ENCODE assay signal across 13 cellular contexts in genomic region chr4:17580969-17581368, GRCh38. TPM values are rescaled to one million over a fixed set of nuclear protein-coding genes. Genes with fewer than 3 reads are reported as not detected.
A peak's percentile ranks its signal among the peaks of the same experiment; 100 is the strongest.
DNase-seq lines count a peak whose midpoint lies in the region; ATAC-seq and TF ChIP-seq lines count a peak whose summit lies in the region.
"Had no signal": no experiment of that assay in that cellular context is flagged by ENCODE, and none has a peak within 500 bp of the region (broad histone marks: within the 10 kb centered on the region; RNA-seq: fewer than 3 reads in every experiment).

No MANE protein-coding gene starts in this region.

- POLR2A ChIA-PET in WTC11 (lab: Charles Lee): interaction anchor here (0.6 kb wide), 1 partner anchor 186 kb away, joined by 6 read pairs; no protein-coding TSS in a partner anchor

- TF ChIP-seq CTCF in astrocyte of the cerebellum (IDR thresholded peaks at IDR 0.05; ENCODE audit: low read depth, low read length, missing control alignments) (no peak), WTC11 (IDR thresholded peaks at IDR 0.05) (no peak)

- in situ Hi-C loops in astrocyte of the cerebellum (cut with HindIII; ENCODE audit: low sequenced_read_pairs): no loop called here

- no peak for DNase-seq in activated T-cell treated with anti-CD3 and anti-CD28 coated beads, Interleukin-2, amount 50 U/mL, for 24 hours
- DNase-seq in activated T-cell treated with anti-CD3 and anti-CD28 coated beads for 4 hours: no peak
- DNase-seq in astrocyte of the cerebellum (ENCODE audit: low read depth): peak; percentile 63
- DNase-seq in hepatic stellate cell (ENCODE audit: low spot score): peak; percentile 76
- peak; percentile 67 for DNase-seq in stromal cell of bone marrow (ENCODE audit: low read depth)
- no peak for DNase-seq in WTC11 (ENCODE audit: low spot score)
- DNase-seq in amygdala (lab: John Stamatoyannopoulos, UW): no peak
- DNase-seq: activated CD4-positive, alpha-beta T cell treated with anti-CD3 and anti-CD28 coated beads for 48 hours; cerebellar nuclear complex; DMS53; GOT3 had no signal

- no peaks in the 10 kb centered on the region for H3K27me3 Mint-ChIP-seq in activated T-cell treated with anti-CD3 and anti-CD28 coated beads, Interleukin-2, amount 50 U/mL, for 24 hours
- peaks cover 6% of the 10 kb centered on the region; the same call in 1 of the 2 replicates for H3K27me3 Mint-ChIP-seq in WTC11 (ENCODE audit: low read depth)

- no peak overlapping the region for H3K4me3 Mint-ChIP-seq in activated T-cell treated with anti-CD3 and anti-CD28 coated beads, Interleukin-2, amount 50 U/mL, for 24 hours
- no peak overlapping the region for H3K4me3 Mint-ChIP-seq in WTC11

- CTCF ChIA-PET in WTC11 (lab: Charles Lee): no interaction called here

- H3K9me3 Mint-ChIP-seq in activated T-cell treated with anti-CD3 and anti-CD28 coated beads, Interleukin-2, amount 50 U/mL, for 24 hours: no peaks in the 10 kb centered on the region
- no peaks in the 10 kb centered on the region for H3K9me3 Mint-ChIP-seq in WTC11
- H3K9me3 Mint-ChIP-seq: neural crest cell had no signal

- peak overlapping the region; percentile 96 for H3K27ac Mint-ChIP-seq in activated T-cell treated with anti-CD3 and anti-CD28 coated beads, Interleukin-2, amount 50 U/mL, for 24 hours
- no peak overlapping the region for H3K27ac Mint-ChIP-seq in WTC11

- ATAC-seq in WTC11 (no peak), HG02938 (IDR thresholded peaks at IDR 0.05; ENCODE audit: unreplicated experiment) (no peak)

- H3K4me3 ChIP-seq in astrocyte of the cerebellum (ENCODE audit: low read depth, low read length): no peak overlapping the region

- H3K4me1 Mint-ChIP-seq in activated T-cell treated with anti-CD3 and anti-CD28 coated beads, Interleukin-2, amount 50 U/mL, for 24 hours (ENCODE audit: low read depth): peaks cover 29% of the 10 kb centered on the region
- H3K4me1 Mint-ChIP-seq in WTC11: peaks cover 25% of the 10 kb centered on the region

- peaks cover 87% of the 10 kb centered on the region for H3K36me3 Mint-ChIP-seq in activated T-cell treated with anti-CD3 and anti-CD28 coated beads, Interleukin-2, amount 50 U/mL, for 24 hours (ENCODE audit: low read depth)
- peaks cover 29% of the 10 kb centered on the region for H3K36me3 Mint-ChIP-seq in WTC11

TF ChIP-seq in WTC11, 78 proteins besides CTCF, POLR2A, EP300 and RAD21:
- TF ChIP-seq, protein P1, sequence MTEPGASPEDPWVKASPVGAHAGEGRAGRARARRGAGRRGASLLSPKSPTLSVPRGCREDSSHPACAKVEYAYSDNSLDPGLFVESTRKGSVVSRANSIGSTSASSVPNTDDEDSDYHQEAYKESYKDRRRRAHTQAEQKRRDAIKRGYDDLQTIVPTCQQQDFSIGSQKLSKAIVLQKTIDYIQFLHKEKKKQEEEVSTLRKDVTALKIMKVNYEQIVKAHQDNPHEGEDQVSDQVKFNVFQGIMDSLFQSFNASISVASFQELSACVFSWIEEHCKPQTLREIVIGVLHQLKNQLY (CRISPR knock-in tag; IDR thresholded peaks at IDR 0.05): no peak
- TF ChIP-seq MYBL2 (CRISPR knock-in tag; IDR thresholded peaks at IDR 0.05) (no peak), ZNF512 (CRISPR knock-in tag; IDR thresholded peaks at IDR 0.05; ENCODE audit: borderline replicate concordance) (no peak), ATF1 (CRISPR knock-in tag; IDR thresholded peaks at IDR 0.05) (no peak), HMGA2 (CRISPR knock-in tag; IDR thresholded peaks at IDR 0.05) (no peak), SMAD3 (CRISPR knock-in tag; IDR thresholded peaks at IDR 0.05; ENCODE audit: borderline replicate concordance) (no peak), SMAD4 (CRISPR knock-in tag; IDR thresholded peaks at IDR 0.05) (no peak), ZNF232 (CRISPR knock-in tag; IDR thresholded peaks at IDR 0.05) (no peak), ZNF416 (CRISPR knock-in tag; IDR thresholded peaks at IDR 0.05) (no peak), PRRX2 (CRISPR knock-in tag; IDR thresholded peaks at IDR 0.05) (no peak), KAT7 (CRISPR knock-in tag; IDR thresholded peaks at IDR 0.05; ENCODE audit: borderline replicate concordance) (no peak), GRHL2 (CRISPR knock-in tag; IDR thresholded peaks at IDR 0.05; ENCODE audit: insufficient replicate concordance, severe bottlenecking) (no peak), JUN (CRISPR knock-in tag; IDR thresholded peaks at IDR 0.05) (no peak), GABPB1 (CRISPR knock-in tag; IDR thresholded peaks at IDR 0.05) (no peak), ZNF423 (CRISPR knock-in tag; IDR thresholded peaks at IDR 0.05) (no peak), ZNF219 (CRISPR knock-in tag; IDR thresholded peaks at IDR 0.05; ENCODE audit: borderline replicate concordance) (no peak), ZNF317 (CRISPR knock-in tag; IDR thresholded peaks at IDR 0.05; ENCODE audit: borderline replicate concordance, low read depth) (no peak)
- TF ChIP-seq, protein P2, sequence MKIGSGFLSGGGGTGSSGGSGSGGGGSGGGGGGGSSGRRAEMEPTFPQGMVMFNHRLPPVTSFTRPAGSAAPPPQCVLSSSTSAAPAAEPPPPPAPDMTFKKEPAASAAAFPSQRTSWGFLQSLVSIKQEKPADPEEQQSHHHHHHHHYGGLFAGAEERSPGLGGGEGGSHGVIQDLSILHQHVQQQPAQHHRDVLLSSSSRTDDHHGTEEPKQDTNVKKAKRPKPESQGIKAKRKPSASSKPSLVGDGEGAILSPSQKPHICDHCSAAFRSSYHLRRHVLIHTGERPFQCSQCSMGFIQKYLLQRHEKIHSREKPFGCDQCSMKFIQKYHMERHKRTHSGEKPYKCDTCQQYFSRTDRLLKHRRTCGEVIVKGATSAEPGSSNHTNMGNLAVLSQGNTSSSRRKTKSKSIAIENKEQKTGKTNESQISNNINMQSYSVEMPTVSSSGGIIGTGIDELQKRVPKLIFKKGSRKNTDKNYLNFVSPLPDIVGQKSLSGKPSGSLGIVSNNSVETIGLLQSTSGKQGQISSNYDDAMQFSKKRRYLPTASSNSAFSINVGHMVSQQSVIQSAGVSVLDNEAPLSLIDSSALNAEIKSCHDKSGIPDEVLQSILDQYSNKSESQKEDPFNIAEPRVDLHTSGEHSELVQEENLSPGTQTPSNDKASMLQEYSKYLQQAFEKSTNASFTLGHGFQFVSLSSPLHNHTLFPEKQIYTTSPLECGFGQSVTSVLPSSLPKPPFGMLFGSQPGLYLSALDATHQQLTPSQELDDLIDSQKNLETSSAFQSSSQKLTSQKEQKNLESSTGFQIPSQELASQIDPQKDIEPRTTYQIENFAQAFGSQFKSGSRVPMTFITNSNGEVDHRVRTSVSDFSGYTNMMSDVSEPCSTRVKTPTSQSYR (CRISPR knock-in tag; IDR thresholded peaks at IDR 0.05): no peak
TF ChIP-seq in WTC11: peak in this region for 0.

RNA-seq across cellular contexts. Expression of gene LAP3, which starts 4.0 kb away (rescaled TPM):
- total RNA-seq in WTC11 (2021): 46.6 to 52.7 TPM (median 48.4 TPM) in 3 replicates

RNA-seq across cellular contexts. Expression of gene MED28, which starts 33.5 kb away (rescaled TPM):
- 97.8 to 106 TPM (median 102 TPM) in 3 replicates for total RNA-seq in WTC11 (2021)

Comparison
In these comparisons a context has a peak if more than half of its experiments do, and no peak if none do; other contexts are left out.
1. DNase-seq: peak in astrocyte of the cerebellum (single experiment), hepatic stellate cell (single experiment) and stromal cell of bone marrow (single experiment); none in activated T-cell treated with anti-CD3 and anti-CD28 coated beads, Interleukin-2, amount 50 U/mL, for 24 hours (single experiment), activated T-cell treated with anti-CD3 and anti-CD28 coated beads for 4 hours (single experiment), WTC11 (single experiment) and amygdala (0 of 56).